Comparison of ENCODE assay signal across 8 cellular contexts in genomic region chr3:62318752-62319569, GRCh38. TPM values are rescaled to one million over a fixed set of nuclear protein-coding genes. Genes with fewer than 3 reads are reported as not detected.
A peak's percentile ranks its signal among the peaks of the same experiment; 100 is the strongest.
DNase-seq lines count a peak whose midpoint lies in the region; ATAC-seq, FAIRE-seq and TF ChIP-seq lines count a peak whose summit lies in the region.

No MANE protein-coding gene starts in this region.

- no peaks in the 10 kb centered on the region for H3K9me1 ChIP-seq in K562 (ENCODE audit: control insufficient read depth, insufficient read depth, low read length)

- no peaks in the 10 kb centered on the region for H3K4me1 ChIP-seq in K562 (replicated peaks in 1 of 2; ENCODE audit: control insufficient read depth in 2 of 2, insufficient read depth in 2 of 2, low read length in 2 of 2)

- no peaks in the 10 kb centered on the region for H3K27me3 ChIP-seq in K562 (ENCODE audit: control insufficient read depth in 2 of 2, insufficient read depth in 2 of 2, low read length in 2 of 2)

- no peak for TF ChIP-seq CTCF in K562 (IDR thresholded peaks at IDR 0.05 in 2 of 3, conservative IDR thresholded peaks at IDR 0.05 in 1 of 3; ENCODE audit: insufficient read depth in 2 of 3, low read depth in 1 of 3, low read length in 3 of 3)

- no peak overlapping the region for H3K9ac ChIP-seq in K562 (ENCODE audit: insufficient read depth in 1 of 2, low read depth in 2 of 2, low read length in 2 of 2)

- no peak overlapping the region for H3K4me3 ChIP-seq in K562

- no peaks in the 10 kb centered on the region for H3K9me3 ChIP-seq in K562 (replicated peaks; ENCODE audit: control insufficient read depth, insufficient read depth, low read depth, low read length)

- FAIRE-seq in K562 (lab: Jason Lieb, UNC) = no peak

- TF ChIP-seq POLR2A in K562 (conservative IDR thresholded peaks at IDR 0.05) = no peak

- no peaks in the 10 kb centered on the region for H4K20me1 ChIP-seq in K562 (replicated peaks; ENCODE audit: control insufficient read depth, insufficient read depth, low read length)

- CTCF ChIA-PET in K562 (lab: Yijun Ruan, JAX; ENCODE audit: low intra/inter-chr PET ratio) = no interaction called here

- ATAC-seq in GM21723 (IDR thresholded peaks at IDR 0.05; ENCODE audit: unreplicated experiment) (peak; percentile 96), K562 (no peak)

- TF ChIP-seq RAD21 in K562 (CRISPR knock-in tag; conservative IDR thresholded peaks at IDR 0.05 in 1 of 2, IDR thresholded peaks at IDR 0.05 in 1 of 2) = no peak

- peak; percentile 64 for DNase-seq in DMS153 (lab: John Stamatoyannopoulos, UW)
- peak; percentile 83 for DNase-seq in LHCN-M2 (ENCODE audit: low read depth)
- peak; percentile 44 for DNase-seq in T-helper 9 cell
- DNase-seq in K562 (ENCODE audit: extremely low read depth in 1 of 4, low spot score in 3 of 4) = peak in 3 of 4 experiments; percentile 2 to 4 (median 4)
- peak; percentile 28 to 91 (median 72) for DNase-seq in hypothalamus (lab: John Stamatoyannopoulos, UW)
- DNase-seq in retina = peak; percentile 95
- no peak for DNase-seq in DMS 273 (lab: John Stamatoyannopoulos, UW; ENCODE audit: unreplicated experiment)

- intact Hi-C loops in K562 (cut with micrococcal nuclease) = no loop called here

- H3K36me3 ChIP-seq in K562 (ENCODE audit: control insufficient read depth, insufficient read depth, low read length) = no peaks in the 10 kb centered on the region

- TF ChIP-seq EP300 in K562 (IDR thresholded peaks at IDR 0.05; ENCODE audit: low read length) = no peak

- no peak overlapping the region for H3K27ac ChIP-seq in K562 (ENCODE audit: extremely low read depth, low read depth, low read length)

- POLR2A ChIA-PET in K562 (lab: Yijun Ruan, JAX) = interaction anchor here (0.8 kb wide), 1 partner anchor 242 kb away, joined by 3 read pairs; no protein-coding TSS in a partner anchor

- H3K4me2 ChIP-seq in K562 (ENCODE audit: insufficient read depth, low read length) = no peak overlapping the region

- no peak overlapping the region for H2AFZ ChIP-seq in K562 (ENCODE audit: low read depth, low read length)

- in situ Hi-C loops in K562 (cut with MboI) = no loop called here

- BruUV-seq in K562 (replicated peaks; lab: Mats Ljungman, UMichigan) = no TSS peak

- H3K79me2 ChIP-seq in K562 (ENCODE audit: control insufficient read depth, insufficient read depth, low read length) = no peaks in the 10 kb centered on the region

- 20% methylated on average over 35 of the region's 60 CpGs for WGBS in K562 (ENCODE audit: insufficient coverage, low coverage, missing lambda C conversion rate)

TF ChIP-seq in K562, 482 proteins besides CTCF, POLR2A, EP300 and RAD21:
- TF ChIP-seq PATZ1 (CRISPR knock-in tag; IDR thresholded peaks at IDR 0.05; ENCODE audit: borderline replicate concordance) (no peak), ZNF316 (IDR thresholded peaks at IDR 0.05) (0 out of 2 replicates have a peak, but pooled peaks have one; percentile 9)

RNA-seq across cellular contexts. Expression of gene FEZF2, which starts 54.4 kb away (rescaled TPM):
- total RNA-seq in LHCN-M2 (2014; rRNA removed) (not detected in 2 replicates), K562 (2014; rRNA removed) (not detected in 2 replicates), K562 (2014; rRNA removed; fragmentation: Illumina TruSeq; extraction: Trizol) (not detected in 2 replicates), K562 (2015; rRNA removed; fragmentation: Illumina TruSeq; extraction: Trizol) (not detected in 2 replicates), K562 (2021) (not detected in 2 replicates)
- not detected for polyA plus RNA-seq in LHCN-M2 (2012)
- not detected in 2 replicates for total RNA-seq in K562 (2011; cell fraction: chromatin; rRNA removed; ENCODE audit: low replicate concordance)
- total RNA-seq in K562 (2011; cell fraction: nucleolus; rRNA removed) = not detected in 2 replicates
- total RNA-seq in K562 (2011; cell fraction: nucleoplasm; rRNA removed) = not detected in 2 replicates
- polyA plus RNA-seq in K562 (2011; rRNA removed) (not detected in 2 replicates), K562 (2014; fragmentation: Illumina TruSeq; extraction: Trizol) (not detected in 2 replicates), K562 (2014; fragmentation: Nextera tagmentation; extraction: Ambion mirVana) (not detected), K562 (2014; rRNA removed) (not detected in 2 replicates)
- not detected in 2 replicates for polyA plus RNA-seq in K562 (2011; cell fraction: cytosol; rRNA removed)
- not detected in 2 replicates for polyA plus RNA-seq in K562 (2011; cell fraction: nucleus; rRNA removed)
- polyA plus RNA-seq in K562 (2012) = not detected in 2 replicates
- not detected in 2 replicates for polyA minus RNA-seq in K562 (2011; rRNA and poly(A)+ RNA removed)
- polyA minus RNA-seq in K562 (2011; cell fraction: cytosol; rRNA and poly(A)+ RNA removed) = not detected in 2 replicates
- polyA minus RNA-seq in K562 (2011; cell fraction: nucleus; rRNA and poly(A)+ RNA removed) = not detected in 2 replicates
